In the genomic region with DNA sequence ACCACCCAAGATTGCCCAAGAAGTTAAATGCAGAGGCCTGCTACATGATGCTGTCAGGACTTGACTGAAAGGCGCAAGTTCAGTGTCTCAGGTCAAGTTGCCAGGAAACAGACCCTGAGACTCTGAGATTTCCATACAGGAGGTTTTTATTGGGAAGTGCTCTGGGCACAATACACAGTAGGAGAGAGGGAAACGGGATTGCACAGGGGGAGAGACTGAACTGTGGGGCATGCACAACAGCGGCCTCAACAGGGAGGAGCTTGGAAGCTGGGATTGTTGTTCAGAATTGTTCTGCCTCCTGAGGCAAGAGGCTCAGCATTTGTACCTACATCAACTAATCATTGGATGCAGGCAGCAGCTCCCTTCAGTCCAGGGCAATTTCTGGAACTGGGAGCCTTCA, we compare ENCODE assay signal across 12 cellular contexts. TPM values are rescaled to one million over a fixed set of nuclear protein-coding genes. Genes with fewer than 3 reads are reported as not detected.
DNase-seq lines count a peak whose midpoint lies in the region; ATAC-seq and TF ChIP-seq lines count a peak whose summit lies in the region.
"Had no signal": no experiment of that assay in that cellular context is flagged by ENCODE, and none has a peak within 500 bp of the region (broad histone marks: within the 10 kb centered on the region; RNA-seq: fewer than 3 reads in every experiment).

No MANE protein-coding gene starts in this region.

- no peaks in the 10 kb centered on the region for H4K20me1 ChIP-seq in H9 (ENCODE audit: control insufficient read depth, insufficient read depth, insufficient read length)

- peak overlapping the region in 1 of 3 experiments; percentile 68; a peak in 2 of 7 replicates for H3K27ac Mint-ChIP-seq in H9

- no peaks in the 10 kb centered on the region for H3K36me3 Mint-ChIP-seq in H9 (ENCODE audit: insufficient read depth in 1 of 3, low read depth in 3 of 3)

- TF ChIP-seq CTCF in H9 (conservative IDR thresholded peaks at IDR 0.05) (no peak), left ventricle myocardium inferior (IDR thresholded peaks at IDR 0.05; ENCODE audit: borderline replicate concordance) (no peak)

- H3K14ac ChIP-seq in H9 (ENCODE audit: insufficient read depth, low read length): no peak overlapping the region
- H3K14ac ChIP-seq in neuronal stem cell (ENCODE audit: low read length): no peak overlapping the region

- H3K27ac ChIP-seq in H9 (ENCODE audit: insufficient read length, low read depth, low read length) (no peak overlapping the region), left ventricle myocardium inferior (replicated peaks) (peak overlapping the region; percentile 74), neuronal stem cell (replicated peaks; ENCODE audit: low read length) (no peak overlapping the region)

- H3K4ac ChIP-seq in H9 (ENCODE audit: low read depth, low read length) (no peak overlapping the region), neuronal stem cell (ENCODE audit: low read length) (no peak overlapping the region)

- H4K91ac ChIP-seq in H9 (ENCODE audit: insufficient read length, low read depth, low read length) (no peak overlapping the region), neuronal stem cell (ENCODE audit: low read depth, low read length, poor library complexity) (no peak overlapping the region)

- ATAC-seq in HG03521 (IDR thresholded peaks at IDR 0.05; ENCODE audit: unreplicated experiment): no peak
- ATAC-seq in GM21423 (IDR thresholded peaks at IDR 0.05; ENCODE audit: unreplicated experiment): no peak
- ATAC-seq: stimulated activated naive CD8-positive, alpha-beta T cell treated with anti-CD3 and anti-CD28 coated beads, Interleukin-15, amount 100 ng/mL, for 72 hours had no signal

- no peak overlapping the region for H2BK15ac ChIP-seq in H9 (ENCODE audit: low read depth, low read length)
- no peak overlapping the region for H2BK15ac ChIP-seq in neuronal stem cell (ENCODE audit: low read length)

- H2BK120ac ChIP-seq in H9 (ENCODE audit: low read depth, low read length, poor library complexity, severe bottlenecking) (no peak overlapping the region), neuronal stem cell (ENCODE audit: low read depth, low read length) (no peak overlapping the region)

- H3K9ac ChIP-seq in H9 (ENCODE audit: extremely low read depth, insufficient read length, low read length) (no peak overlapping the region), neuronal stem cell (ENCODE audit: low read depth, low read length, poor library complexity) (no peak overlapping the region)

- in situ Hi-C loops in SK-MEL-5 (cut with HindIII; ENCODE audit: low pct_unique_long_range_greater_than_20kb, low sequenced_read_pairs): no loop called here

- H3K18ac ChIP-seq in H9 (ENCODE audit: insufficient read length, low read depth, low read length) (no peak overlapping the region), neuronal stem cell (ENCODE audit: low read length) (no peak overlapping the region)

- peak; percentile 33 for DNase-seq in H9
- peak; percentile 26 for DNase-seq in SK-MEL-5 (ENCODE audit: low read depth, low spot score)
- no peak for DNase-seq in left ventricle myocardium inferior
- no peak for DNase-seq in neuronal stem cell (ENCODE audit: low spot score)
- no peak for DNase-seq in DMS53 (lab: John Stamatoyannopoulos, UW)
- DNase-seq: activated naive CD4-positive, alpha-beta T cell; CD4-positive, alpha-beta memory T cell; NCI-H146; NCI-H345; stimulated activated naive CD8-positive, alpha-beta T cell treated with anti-CD3 and anti-CD28 coated beads, Interleukin-15, amount 100 ng/mL, for 72 hours had no signal

- no peak overlapping the region for H3K56ac ChIP-seq in H9 (ENCODE audit: insufficient read length, low read depth, low read length)

- H3K9me3 Mint-ChIP-seq in H9: no peaks in the 10 kb centered on the region
- H3K9me3 Mint-ChIP-seq: CD4-positive, alpha-beta memory T cell; stimulated activated naive CD8-positive, alpha-beta T cell treated with anti-CD3 and anti-CD28 coated beads, Interleukin-15, amount 100 ng/mL, for 72 hours had no signal

- no peak overlapping the region for H2AK5ac ChIP-seq in H9 (ENCODE audit: insufficient read length, low read length)
- H2AK5ac ChIP-seq in neuronal stem cell (ENCODE audit: low read depth, low read length): no peak overlapping the region

- H3K27me3 ChIP-seq in H9 (ENCODE audit: insufficient read depth, low read length) (no peaks in the 10 kb centered on the region), left ventricle myocardium inferior (ENCODE audit: low read depth) (no peaks in the 10 kb centered on the region), neuronal stem cell (ENCODE audit: control insufficient read depth in 3 of 3, insufficient read depth in 3 of 3, low read depth in 1 of 3, low read length in 3 of 3) (peaks cover 0 to 30% (median 0%) of the 10 kb centered on the region in 3 experiments)

- H3K4me1 ChIP-seq in H9 (ENCODE audit: insufficient read depth, low read length) (no peaks in the 10 kb centered on the region; the same call in 1 of the 2 replicates), left ventricle myocardium inferior (peaks cover 64% of the 10 kb centered on the region), neuronal stem cell (ENCODE audit: control insufficient read depth in 2 of 2, insufficient read depth in 1 of 2, low read depth in 1 of 2, low read length in 2 of 2) (peaks cover 5 to 14% of the 10 kb centered on the region in 2 donors)

- H2AFZ ChIP-seq in H9 (ENCODE audit: low read length): no peak overlapping the region
- peak overlapping the region; percentile 28 for H2AFZ ChIP-seq in neuronal stem cell (ENCODE audit: low read length)

- H3K4me3 Mint-ChIP-seq in H9: no peak overlapping the region
- H3K4me3 Mint-ChIP-seq: CD4-positive, alpha-beta memory T cell had no signal

- H3K4me3 ChIP-seq in left ventricle myocardium inferior: no peak overlapping the region
- H3K4me3 ChIP-seq in neuronal stem cell (ENCODE audit: low read length in 2 of 2): no peak overlapping the region

- H3T11ph ChIP-seq in H9 (ENCODE audit: low read length): no peak overlapping the region

- H3K79me1 ChIP-seq in H9 (ENCODE audit: insufficient read depth, low read depth, low read length, poor library complexity, severe bottlenecking) (no peaks in the 10 kb centered on the region), neuronal stem cell (ENCODE audit: low read depth, low read length) (no peaks in the 10 kb centered on the region)

- H2BK5ac ChIP-seq in H9 (ENCODE audit: insufficient read length, low read length): no peak overlapping the region
- no peak overlapping the region for H2BK5ac ChIP-seq in neuronal stem cell (ENCODE audit: low read length)

- no peak overlapping the region for H2BK12ac ChIP-seq in H9 (ENCODE audit: insufficient read length, low read depth, low read length)
- no peak overlapping the region for H2BK12ac ChIP-seq in neuronal stem cell (ENCODE audit: low read length)

- H2BK20ac ChIP-seq in H9 (ENCODE audit: low read depth, low read length, poor library complexity, severe bottlenecking): no peak overlapping the region

- WGBS in H9 (ENCODE audit: extremely low coverage, insufficient read length, low lambda C conversion rate): no CpG with 5 or more reads among the region's 3 CpGs
- no CpG with 5 or more reads among the region's 3 CpGs for WGBS in neuronal stem cell (ENCODE audit: extremely low coverage in 2 of 2, insufficient read length in 2 of 2, insufficient replicate concordance in 1 of 2), 2 donors

- H3K36me3 ChIP-seq in left ventricle myocardium inferior (no peaks in the 10 kb centered on the region), neuronal stem cell (replicated peaks in 1 of 2; ENCODE audit: control insufficient read depth in 2 of 2, insufficient read depth in 2 of 2, low read length in 2 of 2) (no peaks in the 10 kb centered on the region)

- intact Hi-C loops in left ventricle myocardium inferior (cut with micrococcal nuclease): no loop called here

- H3K9me3 ChIP-seq in H9 (ENCODE audit: control insufficient read depth, low read depth, low read length): no peaks in the 10 kb centered on the region
- H3K9me3 ChIP-seq in left ventricle myocardium inferior (replicated peaks): no peaks in the 10 kb centered on the region
- H3K9me3 ChIP-seq in neuronal stem cell (replicated peaks in 1 of 2; ENCODE audit: control insufficient read depth in 2 of 2, insufficient read depth in 1 of 2, low read depth in 1 of 2, low read length in 2 of 2): no peaks in the 10 kb centered on the region

- H3K4me2 ChIP-seq in H9 (ENCODE audit: insufficient read depth, insufficient read length, low read length) (no peak overlapping the region), neuronal stem cell (ENCODE audit: insufficient read depth, low read length, poor library complexity, severe bottlenecking) (no peak overlapping the region)

- H3K23ac ChIP-seq in H9 (ENCODE audit: insufficient read length, low read depth, low read length) (no peak overlapping the region), neuronal stem cell (ENCODE audit: low read depth, low read length, poor library complexity) (no peak overlapping the region)

- H4K5ac ChIP-seq in H9 (ENCODE audit: insufficient read length, low read depth, low read length): no peak overlapping the region

- no peaks in the 10 kb centered on the region for H3K23me2 ChIP-seq in H9 (ENCODE audit: insufficient read length, low read depth, low read length, poor library complexity, severe bottlenecking)

- H4K8ac ChIP-seq in H9 (replicated peaks; ENCODE audit: insufficient read length, low read depth, low read length) (no peak overlapping the region), neuronal stem cell (ENCODE audit: low read depth, low read length) (no peak overlapping the region)

- peaks cover 15% of the 10 kb centered on the region for H3K27me3 Mint-ChIP-seq in H9 (ENCODE audit: low read depth)
- H3K27me3 Mint-ChIP-seq: CD4-positive, alpha-beta memory T cell; stimulated activated naive CD8-positive, alpha-beta T cell treated with anti-CD3 and anti-CD28 coated beads, Interleukin-15, amount 100 ng/mL, for 72 hours had no signal

- H3K4me1 Mint-ChIP-seq in H9: peaks cover 14 to 15% of the 10 kb centered on the region in 2 experiments

- no peaks in the 10 kb centered on the region for H3K79me2 ChIP-seq in H9 (ENCODE audit: insufficient read depth, low read length)

RNA-seq across cellular contexts. Expression of a gene that starts 6.7 kb away (rescaled TPM):
- total RNA-seq in H9 (2021) (0.11 and 0.22 TPM in 2 replicates), left ventricle myocardium inferior (6.8 TPM)
- total RNA-seq in SK-MEL-5 (2014; rRNA removed; shearing (Covaris generic)): 6.6 and 6.7 TPM in 2 replicates
- 14.2 and 16.8 TPM in 2 replicates for polyA plus RNA-seq in SK-MEL-5 (2015; cell fraction: cytosol; rRNA removed)
- 0.43 and 5.0 TPM in 2 replicates for polyA plus RNA-seq in SK-MEL-5 (2015; cell fraction: nucleus; rRNA removed)
- 0.08 TPM for polyA plus RNA-seq in neuronal stem cell (2013, experiment 1 of 2)
- polyA plus RNA-seq in neuronal stem cell (2013, experiment 2 of 2): 0.08 TPM

Comparison
In these comparisons a context has a peak if more than half of its experiments do, and no peak if none do; other contexts are left out.
1. DNase-seq: peak in H9 (single experiment) and SK-MEL-5 (single experiment); none in left ventricle myocardium inferior (single experiment), neuronal stem cell (single experiment) and DMS53 (single experiment).